1 cellular context compared by ENCODE assay signal in the genomic region with DNA sequence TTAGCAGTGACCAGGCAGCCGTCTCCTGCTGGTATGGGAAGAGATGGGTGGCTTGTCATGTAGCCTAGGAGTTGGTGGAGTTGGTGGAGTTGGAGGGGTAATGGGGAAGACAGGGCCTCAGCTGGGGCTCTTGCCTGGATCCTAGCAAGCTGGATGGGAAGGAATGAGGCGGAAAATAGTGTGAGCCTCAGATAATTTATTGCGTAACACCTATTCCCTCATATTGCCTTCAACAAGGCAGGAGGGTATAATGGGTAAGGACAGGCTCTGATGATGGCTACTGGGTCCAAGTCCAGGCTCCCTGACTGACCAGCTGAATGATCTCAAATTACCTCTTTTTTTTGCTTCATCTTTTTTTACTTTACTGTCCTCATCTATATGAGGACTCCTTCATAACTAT.
A peak's percentile ranks its signal among the peaks of the same experiment; 100 is the strongest.
TF ChIP-seq lines count a peak whose summit lies in the region.

No MANE protein-coding gene starts in this region.

TF ChIP-seq in K562, 482 proteins besides CTCF, POLR2A, EP300 and RAD21:
- TF ChIP-seq, protein P1, sequence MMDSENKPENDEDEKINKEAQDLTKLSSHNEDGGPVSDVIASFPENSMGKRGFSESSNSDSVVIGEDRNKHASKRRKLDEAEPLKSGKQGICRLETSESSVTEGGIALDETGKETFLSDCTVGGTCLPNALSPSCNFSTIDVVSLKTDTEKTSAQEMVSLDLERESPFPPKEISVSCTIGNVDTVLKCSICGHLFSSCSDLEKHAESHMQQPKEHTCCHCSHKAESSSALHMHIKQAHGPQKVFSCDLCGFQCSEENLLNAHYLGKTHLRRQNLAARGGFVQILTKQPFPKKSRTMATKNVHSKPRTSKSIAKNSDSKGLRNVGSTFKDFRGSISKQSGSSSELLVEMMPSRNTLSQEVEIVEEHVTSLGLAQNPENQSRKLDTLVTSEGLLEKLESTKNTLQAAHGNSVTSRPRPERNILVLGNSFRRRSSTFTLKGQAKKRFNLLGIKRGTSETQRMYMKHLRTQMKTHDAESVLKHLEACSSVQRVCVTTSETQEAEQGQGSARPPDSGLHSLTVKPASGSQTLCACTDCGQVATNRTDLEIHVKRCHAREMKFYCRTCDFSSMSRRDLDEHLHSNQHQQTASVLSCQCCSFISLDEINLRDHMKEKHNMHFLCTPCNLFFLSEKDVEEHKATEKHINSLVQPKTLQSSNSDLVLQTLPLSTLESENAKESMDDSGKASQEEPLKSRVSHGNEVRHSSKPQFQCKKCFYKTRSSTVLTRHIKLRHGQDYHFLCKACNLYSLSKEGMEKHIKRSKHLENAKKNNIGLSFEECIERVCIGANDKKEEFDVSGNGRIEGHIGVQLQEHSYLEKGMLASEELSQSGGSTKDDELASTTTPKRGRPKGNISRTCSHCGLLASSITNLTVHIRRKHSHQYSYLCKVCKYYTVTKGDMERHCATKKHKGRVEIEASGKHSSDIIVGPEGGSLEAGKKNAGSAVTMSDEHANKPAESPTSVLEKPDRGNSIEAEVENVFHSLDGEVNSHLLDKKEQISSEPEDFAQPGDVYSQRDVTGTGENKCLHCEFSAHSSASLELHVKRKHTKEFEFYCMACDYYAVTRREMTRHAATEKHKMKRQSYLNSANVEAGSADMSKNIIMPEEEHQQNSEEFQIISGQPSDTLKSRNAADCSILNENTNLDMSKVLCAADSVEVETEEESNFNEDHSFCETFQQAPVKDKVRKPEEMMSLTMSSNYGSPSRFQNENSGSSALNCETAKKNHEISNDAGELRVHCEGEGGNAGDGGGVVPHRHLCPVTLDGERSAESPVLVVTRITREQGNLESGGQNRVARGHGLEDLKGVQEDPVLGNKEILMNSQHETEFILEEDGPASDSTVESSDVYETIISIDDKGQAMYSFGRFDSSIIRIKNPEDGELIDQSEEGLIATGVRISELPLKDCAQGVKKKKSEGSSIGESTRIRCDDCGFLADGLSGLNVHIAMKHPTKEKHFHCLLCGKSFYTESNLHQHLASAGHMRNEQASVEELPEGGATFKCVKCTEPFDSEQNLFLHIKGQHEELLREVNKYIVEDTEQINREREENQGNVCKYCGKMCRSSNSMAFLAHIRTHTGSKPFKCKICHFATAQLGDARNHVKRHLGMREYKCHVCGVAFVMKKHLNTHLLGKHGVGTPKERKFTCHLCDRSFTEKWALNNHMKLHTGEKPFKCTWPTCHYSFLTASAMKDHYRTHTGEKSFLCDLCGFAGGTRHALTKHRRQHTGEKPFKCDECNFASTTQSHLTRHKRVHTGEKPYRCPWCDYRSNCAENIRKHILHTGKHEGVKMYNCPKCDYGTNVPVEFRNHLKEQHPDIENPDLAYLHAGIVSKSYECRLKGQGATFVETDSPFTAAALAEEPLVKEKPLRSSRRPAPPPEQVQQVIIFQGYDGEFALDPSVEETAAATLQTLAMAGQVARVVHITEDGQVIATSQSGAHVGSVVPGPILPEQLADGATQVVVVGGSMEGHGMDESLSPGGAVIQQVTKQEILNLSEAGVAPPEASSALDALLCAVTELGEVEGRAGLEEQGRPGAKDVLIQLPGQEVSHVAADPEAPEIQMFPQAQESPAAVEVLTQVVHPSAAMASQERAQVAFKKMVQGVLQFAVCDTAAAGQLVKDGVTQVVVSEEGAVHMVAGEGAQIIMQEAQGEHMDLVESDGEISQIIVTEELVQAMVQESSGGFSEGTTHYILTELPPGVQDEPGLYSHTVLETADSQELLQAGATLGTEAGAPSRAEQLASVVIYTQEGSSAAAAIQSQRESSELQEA (IDR thresholded peaks at IDR 0.05; ENCODE audit: low read depth) = no peak
- peak; percentile 63; the same call in 1 of the 2 replicates for TF ChIP-seq IRF9 (tag; IDR thresholded peaks at IDR 0.05)
- TF ChIP-seq, protein P2, sequence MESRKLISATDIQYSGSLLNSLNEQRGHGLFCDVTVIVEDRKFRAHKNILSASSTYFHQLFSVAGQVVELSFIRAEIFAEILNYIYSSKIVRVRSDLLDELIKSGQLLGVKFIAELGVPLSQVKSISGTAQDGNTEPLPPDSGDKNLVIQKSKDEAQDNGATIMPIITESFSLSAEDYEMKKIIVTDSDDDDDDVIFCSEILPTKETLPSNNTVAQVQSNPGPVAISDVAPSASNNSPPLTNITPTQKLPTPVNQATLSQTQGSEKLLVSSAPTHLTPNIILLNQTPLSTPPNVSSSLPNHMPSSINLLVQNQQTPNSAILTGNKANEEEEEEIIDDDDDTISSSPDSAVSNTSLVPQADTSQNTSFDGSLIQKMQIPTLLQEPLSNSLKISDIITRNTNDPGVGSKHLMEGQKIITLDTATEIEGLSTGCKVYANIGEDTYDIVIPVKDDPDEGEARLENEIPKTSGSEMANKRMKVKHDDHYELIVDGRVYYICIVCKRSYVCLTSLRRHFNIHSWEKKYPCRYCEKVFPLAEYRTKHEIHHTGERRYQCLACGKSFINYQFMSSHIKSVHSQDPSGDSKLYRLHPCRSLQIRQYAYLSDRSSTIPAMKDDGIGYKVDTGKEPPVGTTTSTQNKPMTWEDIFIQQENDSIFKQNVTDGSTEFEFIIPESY (CRISPR knock-in tag; IDR thresholded peaks at IDR 0.05) = no peak
- TF ChIP-seq ZNF280A (IDR thresholded peaks at IDR 0.05; ENCODE audit: low read depth, partially characterized antibody) = no peak
- TF ChIP-seq NFYB (IDR thresholded peaks at IDR 0.05; ENCODE audit: extremely low read depth, insufficient read length) = no peak
- TF ChIP-seq, protein P3, sequence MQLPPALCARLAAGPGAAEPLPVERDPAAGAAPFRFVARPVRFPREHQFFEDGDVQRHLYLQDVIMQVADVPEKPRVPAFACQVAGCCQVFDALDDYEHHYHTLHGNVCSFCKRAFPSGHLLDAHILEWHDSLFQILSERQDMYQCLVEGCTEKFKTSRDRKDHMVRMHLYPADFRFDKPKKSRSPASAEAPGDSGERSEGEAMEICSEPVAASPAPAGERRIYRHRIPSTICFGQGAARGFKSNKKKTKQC (CRISPR knock-in tag; IDR thresholded peaks at IDR 0.05) = no peak
- no peak for TF ChIP-seq SAFB (IDR thresholded peaks at IDR 0.05; ENCODE audit: borderline replicate concordance, low read depth, low read length)
- peak; percentile 97 for TF ChIP-seq CEBPB (tag; IDR thresholded peaks at IDR 0.05)
- TF ChIP-seq CEBPG (CRISPR knock-in tag; IDR thresholded peaks at IDR 0.05) = peak; percentile 72
- TF ChIP-seq CEBPG (tag; conservative IDR thresholded peaks at IDR 0.05 in 1 of 2, IDR thresholded peaks at IDR 0.05 in 1 of 2) = peak; percentile 79 to 97
